1 cellular context compared by ENCODE assay signal in genomic region chr16:85416267-85417109, GRCh38.
TF ChIP-seq lines count a peak whose summit lies in the region.

No MANE protein-coding gene starts in this region.

TF ChIP-seq in HEK293, 187 proteins besides CTCF, POLR2A, EP300 and RAD21 (continued from another document):
- TF ChIP-seq ZNF692 (tag by site-specific recombination; IDR thresholded peaks at IDR 0.05) = peak; percentile 95
- no peak for TF ChIP-seq ZNF292 (tag by site-specific recombination; IDR thresholded peaks at IDR 0.05; ENCODE audit: borderline replicate concordance, low read depth)
- TF ChIP-seq ZNF302 (tag by site-specific recombination; IDR thresholded peaks at IDR 0.05; ENCODE audit: low read depth) = no peak
- peak; percentile 36; the same call in 1 of the 2 replicates for TF ChIP-seq ZNF394 (tag by site-specific recombination; IDR thresholded peaks at IDR 0.05; ENCODE audit: borderline replicate concordance)
- no peak for TF ChIP-seq ZNF19 (tag by site-specific recombination; IDR thresholded peaks at IDR 0.05; ENCODE audit: low read depth)
- TF ChIP-seq PATZ1 (tag by site-specific recombination; IDR thresholded peaks at IDR 0.05) = peak; percentile 63
- no peak for TF ChIP-seq ZNF404 (tag by site-specific recombination; IDR thresholded peaks at IDR 0.05)
- TF ChIP-seq ZIC2 (tag by site-specific recombination; IDR thresholded peaks at IDR 0.05) = peak; percentile 57
- TF ChIP-seq ZNF239 (tag by site-specific recombination; IDR thresholded peaks at IDR 0.05) = no peak
- 0 out of 2 replicates have a peak, but pooled peaks have one; percentile 29 for TF ChIP-seq ZEB2 (tag by site-specific recombination; IDR thresholded peaks at IDR 0.05)
- TF ChIP-seq KLF16 (tag by site-specific recombination; IDR thresholded peaks at IDR 0.05) = 0 out of 2 replicates have a peak, but pooled peaks have one; percentile 30
- no peak for TF ChIP-seq ZNF837 (tag by site-specific recombination; IDR thresholded peaks at IDR 0.05)
- peak; percentile 91 for TF ChIP-seq ZFP69B (tag by site-specific recombination; IDR thresholded peaks at IDR 0.05)
- peak; percentile 30; the same call in 1 of the 2 replicates for TF ChIP-seq EGR2 (tag by site-specific recombination; IDR thresholded peaks at IDR 0.05; ENCODE audit: low read depth)
- TF ChIP-seq SCRT2 (tag by site-specific recombination; IDR thresholded peaks at IDR 0.05) = peak; percentile 99
- TF ChIP-seq ZFHX2 (tag by site-specific recombination; conservative IDR thresholded peaks at IDR 0.05) = peak; percentile 20; the same call in 1 of the 2 replicates
- 0 out of 2 replicates have a peak, but pooled peaks have one; percentile 53 for TF ChIP-seq ZNF660 (tag by site-specific recombination; IDR thresholded peaks at IDR 0.05)
- 0 out of 2 replicates have a peak, but pooled peaks have one; percentile 46 for TF ChIP-seq ZSCAN30 (tag by site-specific recombination; IDR thresholded peaks at IDR 0.05)
- TF ChIP-seq ZNF561 (tag by site-specific recombination; IDR thresholded peaks at IDR 0.05; ENCODE audit: borderline replicate concordance) = peak; percentile 90; the same call in 1 of the 2 replicates
- TF ChIP-seq ZNF548 (tag by site-specific recombination; IDR thresholded peaks at IDR 0.05) = no peak
- no peak for TF ChIP-seq TCF7L2 (IDR thresholded peaks at IDR 0.05; ENCODE audit: borderline replicate concordance, low read depth, low read length)
- TF ChIP-seq YY2 (tag by site-specific recombination; IDR thresholded peaks at IDR 0.05) = no peak
- TF ChIP-seq PRDM2 (tag by site-specific recombination; IDR thresholded peaks at IDR 0.05; ENCODE audit: borderline replicate concordance) = no peak
- TF ChIP-seq GLIS1 (tag by site-specific recombination; IDR thresholded peaks at IDR 0.05) = peak; percentile 67
- peak; percentile 57; the same call in 1 of the 2 replicates for TF ChIP-seq KLF7 (tag by site-specific recombination; IDR thresholded peaks at IDR 0.05; ENCODE audit: borderline replicate concordance)
- no peak for TF ChIP-seq ZNF248 (tag by site-specific recombination; IDR thresholded peaks at IDR 0.05)
- peak; percentile 65; the same call in 1 of the 2 replicates for TF ChIP-seq ZNF341 (tag by site-specific recombination; IDR thresholded peaks at IDR 0.05; ENCODE audit: low read depth)
- no peak for TF ChIP-seq MEIS1 (CRISPR knock-in tag; IDR thresholded peaks at IDR 0.05; ENCODE audit: borderline replicate concordance)
- 0 out of 2 replicates have a peak, but pooled peaks have one; percentile 14 for TF ChIP-seq ZNF791 (tag by site-specific recombination; IDR thresholded peaks at IDR 0.05)
- TF ChIP-seq IKZF3 (tag by site-specific recombination; IDR thresholded peaks at IDR 0.05) = no peak; the same call in 1 of the 2 replicates
- no peak for TF ChIP-seq ZNF146 (tag by site-specific recombination; IDR thresholded peaks at IDR 0.05)
